ENCODE assay signal across 9 cellular contexts in the genomic region with DNA sequence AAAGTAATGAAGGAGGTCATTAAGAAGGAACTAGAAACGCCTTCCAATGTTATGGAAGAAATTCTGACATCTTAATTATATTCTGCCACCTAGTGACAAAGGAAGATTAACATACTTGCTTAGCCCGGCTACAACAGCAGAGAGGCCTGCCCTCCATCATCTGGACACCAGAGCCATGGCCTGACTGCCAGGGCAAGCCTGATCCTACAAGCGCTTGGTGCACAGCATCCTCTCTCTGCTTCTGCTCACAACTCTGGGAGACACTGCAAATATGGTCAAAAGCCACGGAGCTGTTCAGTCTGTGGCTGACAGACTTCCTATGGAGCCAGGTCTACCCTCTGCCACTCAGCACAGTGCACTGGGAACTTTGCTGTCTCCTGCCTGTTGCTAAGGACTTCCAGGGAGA.
DNase-seq lines count a peak whose midpoint lies in the region; ATAC-seq lines count a peak whose summit lies in the region.
"Had no signal": no experiment of that assay in that cellular context is flagged by ENCODE, and none has a peak within 500 bp of the region (broad histone marks: within the 10 kb centered on the region; RNA-seq: fewer than 3 reads in every experiment).

No MANE protein-coding gene starts in this region.

- peak; percentile 78 for ATAC-seq in GM21367 (IDR thresholded peaks at IDR 0.05; ENCODE audit: unreplicated experiment)
- peak; percentile 87 for ATAC-seq in stimulated activated naive CD8-positive, alpha-beta T cell treated with anti-CD3 and anti-CD28 coated beads, Interleukin-15, amount 100 ng/mL, for 72 hours

- H3K4me1 Mint-ChIP-seq in stimulated activated naive CD8-positive, alpha-beta T cell treated with anti-CD3 and anti-CD28 coated beads, Interleukin-15, amount 100 ng/mL, for 72 hours, result peaks cover 6% of the 10 kb centered on the region

- no peak overlapping the region for H3K4me3 Mint-ChIP-seq in stimulated activated naive CD8-positive, alpha-beta T cell treated with anti-CD3 and anti-CD28 coated beads, Interleukin-15, amount 100 ng/mL, for 72 hours
- H3K4me3 Mint-ChIP-seq: CD8-positive, alpha-beta memory T cell had no signal

- no peaks in the 10 kb centered on the region for H3K27me3 Mint-ChIP-seq in stimulated activated naive CD8-positive, alpha-beta T cell treated with anti-CD3 and anti-CD28 coated beads, Interleukin-15, amount 100 ng/mL, for 72 hours

- no peaks in the 10 kb centered on the region for H3K9me3 Mint-ChIP-seq in stimulated activated naive CD8-positive, alpha-beta T cell treated with anti-CD3 and anti-CD28 coated beads, Interleukin-15, amount 100 ng/mL, for 72 hours
- H3K9me3 Mint-ChIP-seq: CD8-positive, alpha-beta memory T cell had no signal

- no peak overlapping the region for H3K27ac Mint-ChIP-seq in stimulated activated naive CD8-positive, alpha-beta T cell treated with anti-CD3 and anti-CD28 coated beads, Interleukin-15, amount 100 ng/mL, for 72 hours

- DNase-seq in NCI-H2081 (lab: John Stamatoyannopoulos, UW) (peak; percentile 13 to 50), NCI-H2081 treated with DMSO at 0.1 percent for 48 hours (lab: John Stamatoyannopoulos, UW) (no peak), HuH-7.5 (ENCODE audit: low spot score) (peak; percentile 30), RKO (ENCODE audit: low spot score) (peak; percentile 87), cerebellum (ENCODE audit: low spot score) (peak; percentile 79), left kidney (ENCODE audit: low read depth, low spot score) (peak; percentile 83)
- peak; percentile 8 to 24 for DNase-seq in stimulated activated naive CD8-positive, alpha-beta T cell treated with anti-CD3 and anti-CD28 coated beads, Interleukin-15, amount 100 ng/mL, for 72 hours
